In genomic region chr9:79962150-79962549, GRCh38 we compare ENCODE assay signal across 30 cellular contexts.
"Had no signal": no experiment of that assay in that cellular context is flagged by ENCODE, and none has a peak within 500 bp of the region (broad histone marks: within the 10 kb centered on the region; RNA-seq: fewer than 3 reads in every experiment).

No MANE protein-coding gene starts in this region.

- H3K27ac ChIP-seq: epithelial cell of prostate, esophagus squamous epithelium, gastroesophageal sphincter, heart right ventricle had no signal

- DNase-seq: activated CD4-positive, alpha-beta memory T cell treated with anti-CD3 and anti-CD28 coated beads for 36 hours; activated CD4-positive, alpha-beta T cell treated with anti-CD3 and anti-CD28 coated beads for 36 hours; activated CD4-positive, alpha-beta T cell treated with anti-CD3 and anti-CD28 coated beads, Interleukin-2, amount 10 ng/mL, durations not matched to agents 24 days and 14 days; activated CD4-positive, CD25-positive, alpha-beta regulatory T cell; activated CD4-positive, CD25-positive, alpha-beta regulatory T cell treated with anti-CD3 and anti-CD28 coated beads, Interleukin-2, amount 50 U/mL, for 72 hours; activated CD8-positive, alpha-beta memory T cell treated with anti-CD3 and anti-CD28 coated beads, Interleukin-2, amount 10 ng/mL, durations not matched to agents 7 days and 5 days; activated CD8-positive, alpha-beta memory T cell treated with anti-CD3 and anti-CD28 coated beads, Interleukin-2, amount 50 U/mL, for 4 hours; activated CD8-positive, alpha-beta T cell treated with anti-CD3 and anti-CD28 coated beads, Interleukin-2, amount 10 ng/mL, durations not matched to agents 7 days and 5 days; activated effector memory CD4-positive, alpha-beta T cell treated with anti-CD3 and anti-CD28 coated beads, Interleukin-2, amount 50 U/mL, for 16 hours; activated naive CD4-positive, alpha-beta T cell; activated naive CD4-positive, alpha-beta T cell treated with anti-CD3 and anti-CD28 coated beads, Interleukin-2, amount 10 ng/mL, durations not matched to agents 7 days and 5 days; activated T-cell treated with anti-CD3 and anti-CD28 coated beads, Interleukin-2, amount 50 U/mL, for 1 hour; activated T-cell treated with anti-CD3 and anti-CD28 coated beads, Interleukin-2, amount 50 U/mL, for 48 hours; amniotic stem cell; anterior cingulate cortex; caudate nucleus; cortex of kidney; effector CD8-positive, alpha-beta T cell; esophagus squamous epithelium; foreskin melanocyte; heart right ventricle; T-helper 1 cell; T-helper 17 cell; T1000 had no signal

- H3K4me1 ChIP-seq: esophagus squamous epithelium, gastroesophageal sphincter, heart right ventricle had no signal

- H3K4me3 ChIP-seq: esophagus squamous epithelium, gastroesophageal sphincter, heart right ventricle had no signal

- H3K27me3 ChIP-seq: esophagus squamous epithelium, gastroesophageal sphincter had no signal

- FAIRE-seq: astrocyte, colon, endothelial cell of umbilical vein had no signal

- H3K9me3 ChIP-seq: esophagus squamous epithelium, gastroesophageal sphincter, heart right ventricle had no signal

- ATAC-seq: activated CD4-positive, alpha-beta T cell treated with anti-CD3 and anti-CD28 coated beads for 36 hours; activated CD8-positive, alpha-beta memory T cell treated with anti-CD3 and anti-CD28 coated beads, Interleukin-2, amount 10 ng/mL, durations not matched to agents 7 days and 5 days; activated CD8-positive, alpha-beta T cell treated with anti-CD3 and anti-CD28 coated beads, Interleukin-2, amount 10 ng/mL, durations not matched to agents 7 days and 5 days; activated naive CD4-positive, alpha-beta T cell treated with anti-CD3 and anti-CD28 coated beads, Interleukin-2, amount 50 U/mL, for 72 hours; gastroesophageal sphincter; heart right ventricle; T-helper 17 cell had no signal

- H3K36me3 ChIP-seq: esophagus squamous epithelium, gastroesophageal sphincter, heart right ventricle had no signal
